ENCODE assay signal across 16 cellular contexts in the genomic region with DNA sequence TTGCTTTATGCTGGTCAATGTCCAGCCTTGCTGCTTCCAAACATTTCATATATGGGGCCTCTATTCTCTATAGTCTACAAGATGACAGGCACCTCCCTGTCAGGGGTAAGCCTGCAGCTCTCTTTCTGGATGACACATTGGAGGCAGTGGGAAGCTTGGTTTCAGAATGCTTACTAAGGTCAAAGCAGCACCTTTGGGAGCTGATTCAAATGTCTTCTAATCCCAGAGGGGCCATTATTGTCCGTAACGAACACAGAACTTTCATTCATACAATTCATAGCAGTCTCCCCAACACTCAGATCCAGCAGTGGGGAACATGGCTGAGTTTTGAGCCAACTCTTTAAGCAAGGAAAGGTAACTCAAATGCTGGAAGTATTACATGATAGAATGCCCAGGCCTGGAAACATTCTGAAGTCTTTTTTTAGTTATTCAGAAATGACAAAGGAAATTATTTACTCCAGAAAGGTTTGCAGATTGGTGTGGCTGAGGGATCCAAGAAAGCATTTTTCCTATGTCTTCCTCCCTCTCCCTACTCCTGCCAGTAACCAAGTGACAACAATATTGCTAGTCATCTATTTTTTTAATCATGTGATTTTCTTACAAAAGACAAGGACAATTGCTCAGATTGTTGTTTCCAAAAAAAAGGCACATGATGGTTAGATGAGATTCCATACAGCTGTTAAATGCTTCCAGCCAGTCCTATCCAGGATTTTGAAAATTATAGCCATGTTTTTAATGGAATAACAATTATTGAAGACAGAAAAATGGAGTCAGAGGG.
DNase-seq lines count a peak whose midpoint lies in the region; ATAC-seq and TF ChIP-seq lines count a peak whose summit lies in the region.
"Had no signal": no experiment of that assay in that cellular context is flagged by ENCODE, and none has a peak within 500 bp of the region (broad histone marks: within the 10 kb centered on the region; RNA-seq: fewer than 3 reads in every experiment).

No MANE protein-coding gene starts in this region.

- H2AK5ac ChIP-seq in mesenchymal stem cell (ENCODE audit: low read length, severe bottlenecking): no peak overlapping the region

- H3K4ac ChIP-seq in mesenchymal stem cell (ENCODE audit: low read depth in 1 of 2, low read length in 2 of 2): no peak overlapping the region

- H3K14ac ChIP-seq in mesenchymal stem cell (ENCODE audit: low read length in 2 of 2): no peak overlapping the region

- peaks cover 8% of the 10 kb centered on the region for H3K79me1 ChIP-seq in mesenchymal stem cell (replicated peaks; ENCODE audit: low read length, poor library complexity, severe bottlenecking)

- no peaks in the 10 kb centered on the region for H3K9me3 ChIP-seq in mesenchymal stem cell (ENCODE audit: control insufficient read depth, low read length)
- H3K9me3 ChIP-seq: BLaER1 treated with 17β-estradiol and CSF1 and Interleukin-3, amounts not matched to agents 10 nM and 100 nM; right atrium auricular region had no signal

- WGBS in mesenchymal stem cell: 80% methylated on average over 1 of the region's 2 CpGs

- POLR2A ChIA-PET in activated CD4-positive, alpha-beta T cell treated with anti-CD3 and anti-CD28 coated beads for 36 hours (lab: Charles Lee): no interaction called here
- POLR2A ChIA-PET in activated B cell treated with CpG ODN at 0.5 μM for 24 hours (lab: Charles Lee) (interaction anchor here (0.8 kb wide), 1 partner anchor 65 kb away, joined by 3 read pairs; no protein-coding TSS in a partner anchor), GM10248 (lab: Yijun Ruan, JAX) (no interaction called here)

- no peak overlapping the region for H3K27ac ChIP-seq in mesenchymal stem cell (ENCODE audit: low read length, poor library complexity, severe bottlenecking)
- H3K27ac ChIP-seq: BLaER1 treated with 17β-estradiol and CSF1 and Interleukin-3, amounts not matched to agents 10 nM and 100 nM; right atrium auricular region had no signal

- H3K4me3 ChIP-seq in mesenchymal stem cell (ENCODE audit: insufficient read depth in 1 of 2, low read depth in 1 of 2, low read length in 2 of 2): no peak overlapping the region
- H3K4me3 ChIP-seq: BLaER1 treated with 17β-estradiol and CSF1 and Interleukin-3, amounts not matched to agents 10 nM and 100 nM; right atrium auricular region had no signal

- no peak overlapping the region for H4K8ac ChIP-seq in mesenchymal stem cell (ENCODE audit: low read length)

- no peaks in the 10 kb centered on the region for H3K27me3 ChIP-seq in mesenchymal stem cell (ENCODE audit: control insufficient read depth in 1 of 2, insufficient read depth in 1 of 2, low read length in 2 of 2)
- H3K27me3 ChIP-seq: BLaER1 treated with 17β-estradiol and CSF1 and Interleukin-3, amounts not matched to agents 10 nM and 100 nM; right atrium auricular region had no signal

- H3K36me3 ChIP-seq in mesenchymal stem cell (ENCODE audit: control insufficient read depth in 1 of 2, insufficient read depth in 2 of 2, low read depth in 1 of 2, low read length in 2 of 2): no peaks in the 10 kb centered on the region
- H3K36me3 ChIP-seq: BLaER1 treated with 17β-estradiol and CSF1 and Interleukin-3, amounts not matched to agents 10 nM and 100 nM; right atrium auricular region had no signal

- H3K9me3 Mint-ChIP-seq in activated CD4-positive, alpha-beta T cell treated with anti-CD3 and anti-CD28 coated beads for 36 hours (ENCODE audit: low read depth): no peaks in the 10 kb centered on the region
- peaks cover 3% of the 10 kb centered on the region for H3K9me3 Mint-ChIP-seq in activated CD4-positive, alpha-beta T cell treated with anti-CD3 and anti-CD28 coated beads, Interleukin-2, amount 10 ng/mL, durations not matched to agents 24 days and 14 days
- no peaks in the 10 kb centered on the region for H3K9me3 Mint-ChIP-seq in activated B cell treated with CpG ODN at 0.5 μM for 24 hours
- peaks cover 0 to 5% of the 10 kb centered on the region in 2 donors for H3K9me3 Mint-ChIP-seq in stimulated activated naive B cell treated with anti-CD40 and anti-IgM and Interleukin-4, amounts not matched to agents 10 μg/mL and 1 μg/mL and 100 μg/mL, for 72 hours
- H3K9me3 Mint-ChIP-seq: mesothelial cell of epicardium had no signal

- H3K4me2 ChIP-seq in mesenchymal stem cell (ENCODE audit: low read length, poor library complexity, severe bottlenecking): no peak overlapping the region
- H3K4me2 ChIP-seq: BLaER1 treated with 17β-estradiol and CSF1 and Interleukin-3, amounts not matched to agents 10 nM and 100 nM had no signal

- CTCF ChIA-PET in activated CD4-positive, alpha-beta T cell treated with anti-CD3 and anti-CD28 coated beads for 36 hours (lab: Charles Lee): interaction anchor here (0.7 kb wide), 1 partner anchor 15 kb away, joined by 6 read pairs; no protein-coding TSS in a partner anchor
- CTCF ChIA-PET in activated B cell treated with CpG ODN at 0.5 μM for 24 hours (lab: Charles Lee): no interaction called here
- CTCF ChIA-PET in GM10248 (lab: Yijun Ruan, JAX): interaction anchor here (0.9 to 1.6 kb wide), 5 partner anchors 10 to 20 kb away, joined by 3 to 4 read pairs (median 3); no protein-coding TSS in a partner anchor

- H2BK15ac ChIP-seq in mesenchymal stem cell (ENCODE audit: low read depth, poor library complexity, severe bottlenecking): no peak overlapping the region

- intact Hi-C loops in activated CD4-positive, alpha-beta T cell treated with anti-CD3 and anti-CD28 coated beads for 36 hours (cut with DNase I, micrococcal nuclease): no loop called here
- intact Hi-C loops in activated CD4-positive, alpha-beta T cell treated with anti-CD3 and anti-CD28 coated beads, Interleukin-2, amount 10 ng/mL, durations not matched to agents 24 days and 14 days (cut with micrococcal nuclease): no loop called here
- intact Hi-C loops in activated B cell treated with CpG ODN at 0.5 μM for 24 hours (cut with micrococcal nuclease): loop anchor here (2.0 kb wide), 1 partner anchor 15 kb away; no protein-coding TSS in a partner anchor

- no peak overlapping the region for H2BK120ac ChIP-seq in mesenchymal stem cell (ENCODE audit: low read depth, low read length)

- DNase-seq in activated CD4-positive, alpha-beta T cell treated with anti-CD3 and anti-CD28 coated beads for 36 hours: no peak
- DNase-seq in activated CD4-positive, alpha-beta T cell treated with anti-CD3 and anti-CD28 coated beads, Interleukin-2, amount 10 ng/mL, durations not matched to agents 24 days and 14 days: no peak
- DNase-seq in activated B cell treated with CpG ODN at 0.5 μM for 24 hours: no peak
- DNase-seq in mesenchymal stem cell: no peak
- DNase-seq in stimulated activated naive B cell treated with anti-CD40 and anti-IgM and Interleukin-4, amounts not matched to agents 10 μg/mL and 1 μg/mL and 100 μg/mL, for 72 hours: no peak
- no peak for DNase-seq in GM10248 (ENCODE audit: extremely low spot score)
- DNase-seq in cerebellum (ENCODE audit: low spot score): no peak
- no peak for DNase-seq in ACHN
- DNase-seq: 8988T; DMS79; kidney glomerular epithelial cell; NK-92 treated with Interleukin-12 subunit alpha and Interleukin-12 subunit beta, amount 100 ng/mL, for 24 hours had no signal

- H3K4me1 ChIP-seq in mesenchymal stem cell (ENCODE audit: control insufficient read depth, insufficient read depth, low read depth, low read length): peaks cover 6% of the 10 kb centered on the region
- H3K4me1 ChIP-seq: BLaER1 treated with 17β-estradiol and CSF1 and Interleukin-3, amounts not matched to agents 10 nM and 100 nM; right atrium auricular region had no signal

- no peak overlapping the region for H2AFZ ChIP-seq in mesenchymal stem cell (ENCODE audit: low read depth, low read length)

- in situ Hi-C loops in ACHN (cut with HindIII; ENCODE audit: low pct_ligation_motif_present, low pct_unique_long_range_greater_than_20kb, low sequenced_read_pairs): no loop called here

- no peak overlapping the region for H4K91ac ChIP-seq in mesenchymal stem cell (ENCODE audit: low read length)

- H3K4me3 Mint-ChIP-seq in activated CD4-positive, alpha-beta T cell treated with anti-CD3 and anti-CD28 coated beads for 36 hours: no peak overlapping the region
- no peak overlapping the region for H3K4me3 Mint-ChIP-seq in activated CD4-positive, alpha-beta T cell treated with anti-CD3 and anti-CD28 coated beads, Interleukin-2, amount 10 ng/mL, durations not matched to agents 24 days and 14 days
- no peak overlapping the region for H3K4me3 Mint-ChIP-seq in activated B cell treated with CpG ODN at 0.5 μM for 24 hours
- H3K4me3 Mint-ChIP-seq in stimulated activated naive B cell treated with anti-CD40 and anti-IgM and Interleukin-4, amounts not matched to agents 10 μg/mL and 1 μg/mL and 100 μg/mL, for 72 hours: no peak overlapping the region
- H3K4me3 Mint-ChIP-seq: mesothelial cell of epicardium had no signal

- peak; percentile 62 for ATAC-seq in activated CD4-positive, alpha-beta T cell treated with anti-CD3 and anti-CD28 coated beads for 36 hours
- ATAC-seq in activated B cell treated with CpG ODN at 0.5 μM for 24 hours (ENCODE audit: low read depth): no peak
- ATAC-seq in stimulated activated naive B cell treated with anti-CD40 and anti-IgM and Interleukin-4, amounts not matched to agents 10 μg/mL and 1 μg/mL and 100 μg/mL, for 72 hours (replicated peaks): peak; percentile 64 to 87
- ATAC-seq: SK-N-SH treated with all-trans-retinoic acid at 6 μM for 48 hours had no signal

- H3K36me3 Mint-ChIP-seq in activated CD4-positive, alpha-beta T cell treated with anti-CD3 and anti-CD28 coated beads for 36 hours (ENCODE audit: low read depth): peaks cover 4% of the 10 kb centered on the region
- H3K36me3 Mint-ChIP-seq in activated CD4-positive, alpha-beta T cell treated with anti-CD3 and anti-CD28 coated beads, Interleukin-2, amount 10 ng/mL, durations not matched to agents 24 days and 14 days (ENCODE audit: low read depth): no peaks in the 10 kb centered on the region
- no peaks in the 10 kb centered on the region for H3K36me3 Mint-ChIP-seq in activated B cell treated with CpG ODN at 0.5 μM for 24 hours (ENCODE audit: low read depth)
- peaks cover 5 to 12% of the 10 kb centered on the region in 2 donors for H3K36me3 Mint-ChIP-seq in stimulated activated naive B cell treated with anti-CD40 and anti-IgM and Interleukin-4, amounts not matched to agents 10 μg/mL and 1 μg/mL and 100 μg/mL, for 72 hours
- H3K36me3 Mint-ChIP-seq: mesothelial cell of epicardium had no signal

- H3K9ac ChIP-seq in mesenchymal stem cell (ENCODE audit: low read length): peak overlapping the region; percentile 59
- H3K9ac ChIP-seq: BLaER1 treated with 17β-estradiol and CSF1 and Interleukin-3, amounts not matched to agents 10 nM and 100 nM had no signal

- peaks cover 28% of the 10 kb centered on the region for H3K4me1 Mint-ChIP-seq in activated CD4-positive, alpha-beta T cell treated with anti-CD3 and anti-CD28 coated beads for 36 hours
- H3K4me1 Mint-ChIP-seq in activated CD4-positive, alpha-beta T cell treated with anti-CD3 and anti-CD28 coated beads, Interleukin-2, amount 10 ng/mL, durations not matched to agents 24 days and 14 days: no peaks in the 10 kb centered on the region
- peaks cover 27% of the 10 kb centered on the region for H3K4me1 Mint-ChIP-seq in activated B cell treated with CpG ODN at 0.5 μM for 24 hours
- peaks cover 31 to 56% of the 10 kb centered on the region in 2 donors for H3K4me1 Mint-ChIP-seq in stimulated activated naive B cell treated with anti-CD40 and anti-IgM and Interleukin-4, amounts not matched to agents 10 μg/mL and 1 μg/mL and 100 μg/mL, for 72 hours

- H3K27ac Mint-ChIP-seq in activated CD4-positive, alpha-beta T cell treated with anti-CD3 and anti-CD28 coated beads for 36 hours: no peak overlapping the region
- H3K27ac Mint-ChIP-seq in activated CD4-positive, alpha-beta T cell treated with anti-CD3 and anti-CD28 coated beads, Interleukin-2, amount 10 ng/mL, durations not matched to agents 24 days and 14 days: no peak overlapping the region
- H3K27ac Mint-ChIP-seq in activated B cell treated with CpG ODN at 0.5 μM for 24 hours: peak overlapping the region; percentile 30
- H3K27ac Mint-ChIP-seq in stimulated activated naive B cell treated with anti-CD40 and anti-IgM and Interleukin-4, amounts not matched to agents 10 μg/mL and 1 μg/mL and 100 μg/mL, for 72 hours: peak overlapping the region; percentile 20
- H3K27ac Mint-ChIP-seq: mesothelial cell of epicardium had no signal

- no peak overlapping the region for H3K23ac ChIP-seq in mesenchymal stem cell (ENCODE audit: low read length in 2 of 2)

- TF ChIP-seq CTCF in activated B cell treated with CpG ODN at 0.5 μM for 24 hours (IDR thresholded peaks at IDR 0.05) (no peak), GM10248 (IDR thresholded peaks at IDR 0.05; ENCODE audit: control extremely low read depth, extremely low read depth, low read depth, missing control alignments) (no peak)

- no peak overlapping the region for H2BK12ac ChIP-seq in mesenchymal stem cell (ENCODE audit: low read length in 2 of 2)

- no peaks in the 10 kb centered on the region for H3K27me3 Mint-ChIP-seq in activated CD4-positive, alpha-beta T cell treated with anti-CD3 and anti-CD28 coated beads for 36 hours
- no peaks in the 10 kb centered on the region for H3K27me3 Mint-ChIP-seq in activated CD4-positive, alpha-beta T cell treated with anti-CD3 and anti-CD28 coated beads, Interleukin-2, amount 10 ng/mL, durations not matched to agents 24 days and 14 days
- H3K27me3 Mint-ChIP-seq in activated B cell treated with CpG ODN at 0.5 μM for 24 hours: no peaks in the 10 kb centered on the region
- no peaks in the 10 kb centered on the region for H3K27me3 Mint-ChIP-seq in stimulated activated naive B cell treated with anti-CD40 and anti-IgM and Interleukin-4, amounts not matched to agents 10 μg/mL and 1 μg/mL and 100 μg/mL, for 72 hours

- no peak overlapping the region for H3K18ac ChIP-seq in mesenchymal stem cell (ENCODE audit: low read depth in 1 of 2, low read length in 2 of 2)

- H2BK5ac ChIP-seq in mesenchymal stem cell (ENCODE audit: low read depth, low read length, poor library complexity, severe bottlenecking): no peak overlapping the region

Comparison
In these comparisons a context has a peak if more than half of its experiments do, and no peak if none do; other contexts are left out.
1. H3K27ac Mint-ChIP-seq: peak in activated B cell treated with CpG ODN at 0.5 μM for 24 hours (single experiment) and stimulated activated naive B cell treated with anti-CD40 and anti-IgM and Interleukin-4, amounts not matched to agents 10 μg/mL and 1 μg/mL and 100 μg/mL, for 72 hours (single experiment); none in activated CD4-positive, alpha-beta T cell treated with anti-CD3 and anti-CD28 coated beads for 36 hours (single experiment) and activated CD4-positive, alpha-beta T cell treated with anti-CD3 and anti-CD28 coated beads, Interleukin-2, amount 10 ng/mL, durations not matched to agents 24 days and 14 days (single experiment).